In genomic region chr2:237874585-237875161, GRCh38 we compare ENCODE assay signal across 1 cellular context.
TF ChIP-seq lines count a peak whose summit lies in the region.

No MANE protein-coding gene starts in this region.

TF ChIP-seq in SK-N-SH, 30 proteins besides CTCF, POLR2A, EP300 and RAD21 (continued from another document):
- TF ChIP-seq USF1 (IDR thresholded peaks at IDR 0.05; ENCODE audit: borderline replicate concordance, low read depth) (no peak), TCF12 (IDR thresholded peaks at IDR 0.05) (peak; percentile 38; the same call in 1 of the 2 replicates), RFX5 (IDR thresholded peaks at IDR 0.05; ENCODE audit: low read length) (no peak), ZBTB33 (IDR thresholded peaks at IDR 0.05; ENCODE audit: borderline replicate concordance, low read depth) (no peak), SIN3A (IDR thresholded peaks at IDR 0.05; ENCODE audit: borderline replicate concordance, low read depth, low read length) (no peak), CHD2 (IDR thresholded peaks at IDR 0.05; ENCODE audit: low read length, partially characterized antibody) (no peak)
